Comparison of ENCODE assay signal across 8 cellular contexts in the genomic region with DNA sequence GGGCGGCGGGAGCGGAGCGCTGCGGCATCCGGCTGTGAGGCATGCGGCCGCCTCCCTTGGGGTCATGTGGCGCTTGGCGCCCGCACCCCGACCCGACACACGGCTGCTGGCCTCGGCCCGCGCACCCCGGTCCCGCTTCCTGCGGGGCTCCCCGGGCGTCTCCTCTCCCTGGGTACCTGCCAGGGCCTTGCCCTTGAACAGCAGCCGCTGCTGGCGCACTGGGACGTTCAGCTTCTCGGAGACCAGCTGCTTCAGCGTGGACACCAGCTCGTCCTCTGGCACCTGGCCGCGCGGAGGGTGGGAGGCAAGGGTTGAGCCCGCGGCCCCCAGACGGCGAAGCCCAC. TPM values are rescaled to one million over a fixed set of nuclear protein-coding genes. Genes with fewer than 3 reads are reported as not detected.
DNase-seq lines count a peak whose midpoint lies in the region; ATAC-seq and TF ChIP-seq lines count a peak whose summit lies in the region.

No MANE protein-coding gene starts in this region.

- intact Hi-C loops in esophagus squamous epithelium (cut with DNase I): no loop called here

- H3K4me2 ChIP-seq in osteoblast (ENCODE audit: insufficient read depth, low read length): peak overlapping the region; percentile 71

- H3K4me3 ChIP-seq in esophagus squamous epithelium (peak overlapping the region; percentile 59 to 85 (median 72)), osteoblast (ENCODE audit: insufficient read depth, low read length) (peak overlapping the region; percentile 73)

- H2AFZ ChIP-seq in osteoblast (ENCODE audit: low read length): no peak overlapping the region

- WGBS in esophagus squamous epithelium, 2 donors: no CpG with 5 or more reads among the region's 35 CpGs

- H3K27ac ChIP-seq in esophagus squamous epithelium (peak overlapping the region; percentile 84 to 92 (median 92)), osteoblast (ENCODE audit: low read depth, low read length) (no peak overlapping the region)

- H4K20me1 ChIP-seq in osteoblast (ENCODE audit: insufficient read depth, low read length): peaks cover 7% of the 10 kb centered on the region

- no peak for ATAC-seq in HG03521 (IDR thresholded peaks at IDR 0.05; ENCODE audit: unreplicated experiment)
- no peak for ATAC-seq in GM18520 (IDR thresholded peaks at IDR 0.05; ENCODE audit: unreplicated experiment)

- TF ChIP-seq CTCF in esophagus squamous epithelium (IDR thresholded peaks at IDR 0.05) (no peak), osteoblast (IDR thresholded peaks at IDR 0.05; ENCODE audit: extremely low read depth, low read depth, low read length) (no peak)

- peaks cover 22% of the 10 kb centered on the region for H3K79me2 ChIP-seq in osteoblast (ENCODE audit: insufficient read depth, low read length)

- TF ChIP-seq POLR2A in esophagus squamous epithelium (IDR thresholded peaks at IDR 0.05): no peak

- H3K9me3 ChIP-seq in esophagus squamous epithelium: no peaks in the 10 kb centered on the region
- H3K9me3 ChIP-seq in osteoblast (ENCODE audit: low read depth, low read length): no peaks in the 10 kb centered on the region

- H3K27me3 ChIP-seq in esophagus squamous epithelium (no peaks in the 10 kb centered on the region), osteoblast (ENCODE audit: insufficient read depth, low read length) (no peaks in the 10 kb centered on the region)

- H3K36me3 ChIP-seq in esophagus squamous epithelium: peaks cover 0 to 27% (median 0%) of the 10 kb centered on the region in 3 donors
- H3K36me3 ChIP-seq in osteoblast (ENCODE audit: insufficient read depth, low read length): peaks cover 20% of the 10 kb centered on the region

- peak; percentile 48 for DNase-seq in NCI-H2227 (lab: John Stamatoyannopoulos, UW; ENCODE audit: unreplicated experiment)
- no peak for DNase-seq in NCI-H2227 treated with DMSO at 0.1 percent for 48 hours (lab: John Stamatoyannopoulos, UW)
- DNase-seq in activated CD4-positive, alpha-beta T cell treated with anti-CD3 and anti-CD28 coated beads, Interleukin-2, amount 50 U/mL, for 48 hours: peak; percentile 22 to 31
- no peak for DNase-seq in esophagus squamous epithelium (lab: John Stamatoyannopoulos, UW)
- peak; percentile 90 for DNase-seq in osteoblast (ENCODE audit: insufficient read length, low spot score, missing footprints)
- no peak for DNase-seq in HuH-7 (ENCODE audit: low spot score)

- H3K4me1 ChIP-seq in esophagus squamous epithelium (peaks cover 11 to 56% (median 14%) of the 10 kb centered on the region in 3 donors), osteoblast (ENCODE audit: insufficient read depth, low read length) (peaks cover 10% of the 10 kb centered on the region)

RNA-seq across cellular contexts. Expression of a gene that starts 0.4 kb away (rescaled TPM):
- total RNA-seq in esophagus squamous epithelium (10 to 100 TPM; 32.9 to 41.1 (median 38.2) TPM), osteoblast (30.4 and 31.5 TPM in 2 replicates)

RNA-seq across cellular contexts. Expression of a gene that starts 4.4 kb away (rescaled TPM):
- total RNA-seq in esophagus squamous epithelium (10 to 100 TPM; 26.1 to 38.5 (median 29.5) TPM), osteoblast (34.5 and 36.2 TPM in 2 replicates)

RNA-seq across cellular contexts. Expression of a gene that starts 6.9 kb away (rescaled TPM):
- total RNA-seq in esophagus squamous epithelium (10 to 100 TPM; 18.2 to 44.3 (median 21.9) TPM), osteoblast (16.5 and 21.7 TPM in 2 replicates)

RNA-seq across cellular contexts. Expression of a gene that starts 27.9 kb away (rescaled TPM):
- total RNA-seq in esophagus squamous epithelium (1 to 10 TPM; 4.4 to 5.9 (median 5.4) TPM), osteoblast (15.9 and 18.8 TPM in 2 replicates)

RNA-seq across cellular contexts. Expression of a gene that starts 30.0 kb away (rescaled TPM):
- total RNA-seq in esophagus squamous epithelium (10 to 100 TPM; 30.5 to 50.8 (median 40.9) TPM), osteoblast (20.6 and 21.4 TPM in 2 replicates)

Comparison
In these comparisons a context has a peak if more than half of its experiments do, and no peak if none do; other contexts are left out.
1. DNase-seq: peak in NCI-H2227 (single experiment), activated CD4-positive, alpha-beta T cell treated with anti-CD3 and anti-CD28 coated beads, Interleukin-2, amount 50 U/mL, for 48 hours (2 of 2) and osteoblast (single experiment); none in NCI-H2227 treated with DMSO at 0.1 percent for 48 hours (single experiment), esophagus squamous epithelium (single experiment) and HuH-7 (single experiment).